ENCODE assay signal across 8 cellular contexts in genomic region chr1:23344987-23345472, GRCh38. TPM values are rescaled to one million over a fixed set of nuclear protein-coding genes. Genes with fewer than 3 reads are reported as not detected.
A peak's percentile ranks its signal among the peaks of the same experiment; 100 is the strongest.
DNase-seq lines count a peak whose midpoint lies in the region; ATAC-seq and TF ChIP-seq lines count a peak whose summit lies in the region.

No MANE protein-coding gene starts in this region.

- peak overlapping the region; percentile 100 for H3K27ac ChIP-seq in smooth muscle cell (ENCODE audit: low read depth)

- no peaks in the 10 kb centered on the region for H3K9me3 Mint-ChIP-seq in activated B cell treated with CpG ODN at 0.5 μM for 24 hours

- H3K4me2 ChIP-seq in smooth muscle cell = peak overlapping the region; percentile 90

- peaks cover 33% of the 10 kb centered on the region for H4K20me1 ChIP-seq in smooth muscle cell (ENCODE audit: low read depth)

- peaks cover 18% of the 10 kb centered on the region for H3K4me1 ChIP-seq in HAP-1
- peaks cover 33% of the 10 kb centered on the region for H3K4me1 ChIP-seq in smooth muscle cell (ENCODE audit: low read depth)

- TF ChIP-seq CTCF in AG04449 (IDR thresholded peaks at IDR 0.05; ENCODE audit: insufficient read depth, low read length, missing control alignments) (no peak), activated B cell treated with CpG ODN at 0.5 μM for 24 hours (IDR thresholded peaks at IDR 0.05) (no peak), smooth muscle cell (IDR thresholded peaks at IDR 0.05; ENCODE audit: borderline replicate concordance, insufficient read depth, poor library complexity, severe bottlenecking) (no peak)

- in situ Hi-C loops in HAP-1 (cut with MboI; ENCODE audit: low sequenced_read_pairs) = no loop called here

- peak overlapping the region; percentile 92 for H3K27ac Mint-ChIP-seq in activated B cell treated with CpG ODN at 0.5 μM for 24 hours

- H3K27me3 Mint-ChIP-seq in activated B cell treated with CpG ODN at 0.5 μM for 24 hours = no peaks in the 10 kb centered on the region

- peak overlapping the region; percentile 99 for H3K9ac ChIP-seq in smooth muscle cell (ENCODE audit: low read depth)

- no peaks in the 10 kb centered on the region for H3K9me3 ChIP-seq in HAP-1
- H3K9me3 ChIP-seq in smooth muscle cell (replicated peaks; ENCODE audit: low read depth) = no peaks in the 10 kb centered on the region

- peaks cover 3% of the 10 kb centered on the region; the same call in 1 of the 2 replicates for H3K36me3 ChIP-seq in HAP-1 (replicated peaks)
- H3K36me3 ChIP-seq in smooth muscle cell (ENCODE audit: low read depth) = no peaks in the 10 kb centered on the region

- POLR2A ChIA-PET in AG04449 (lab: Yijun Ruan, JAX) (interaction anchor here (0.8 to 1.6 kb wide), 12 partner anchors 8 to 214 kb away, joined by 3 to 30 read pairs (median 6); partner anchors contain the start of gene ASAP3), activated B cell treated with CpG ODN at 0.5 μM for 24 hours (lab: Charles Lee) (interaction anchor here (0.9 to 3.5 kb wide), 20 partner anchors 8 to 1994 kb away, joined by 3 to 136 read pairs (median 6); partner anchors contain the start of genes ASAP3, ELOA, LYPLA2 and RPL11)

- intact Hi-C loops in activated B cell treated with CpG ODN at 0.5 μM for 24 hours (cut with micrococcal nuclease) = loop anchor here (1.0 to 10.0 kb wide), 7 partner anchors 23 to 1070 kb away; partner anchors contain the start of genes ASAP3, E2F2, NIPAL3 and STPG1

- peak overlapping the region; percentile 89 for H2AFZ ChIP-seq in smooth muscle cell (ENCODE audit: low read depth)

- H3K27me3 ChIP-seq in HAP-1 (ENCODE audit: low read depth) = no peaks in the 10 kb centered on the region
- H3K27me3 ChIP-seq in smooth muscle cell (ENCODE audit: low read depth) = peaks cover 4% of the 10 kb centered on the region

- peak overlapping the region; percentile 91 for H3K4me3 Mint-ChIP-seq in activated B cell treated with CpG ODN at 0.5 μM for 24 hours

- H3K4me1 Mint-ChIP-seq in activated B cell treated with CpG ODN at 0.5 μM for 24 hours = peaks cover 41% of the 10 kb centered on the region

- peaks cover 12% of the 10 kb centered on the region for H3K36me3 Mint-ChIP-seq in activated B cell treated with CpG ODN at 0.5 μM for 24 hours (ENCODE audit: low read depth)

- 53% methylated on average over 8 of the region's 8 CpGs for WGBS in smooth muscle cell (ENCODE audit: low lambda C conversion rate)

- peak overlapping the region; percentile 57 for H3K4me3 ChIP-seq in AG04449 (ENCODE audit: low read depth, low read length)
- H3K4me3 ChIP-seq in HAP-1 = peak overlapping the region; percentile 61
- H3K4me3 ChIP-seq in smooth muscle cell = peak overlapping the region; percentile 95

- DNase-seq in AG04449 (ENCODE audit: low read depth, low spot score) = no peak
- DNase-seq in HAP-1 (ENCODE audit: low spot score in 2 of 2) = peak in 1 of 2 experiments; percentile 35
- no peak for DNase-seq in activated B cell treated with CpG ODN at 0.5 μM for 24 hours
- DNase-seq in hepatic stellate cell (ENCODE audit: low spot score) = peak; percentile 21
- DNase-seq in smooth muscle cell (lab: John Stamatoyannopoulos, UW; ENCODE audit: unreplicated experiment) = no peak
- DNase-seq in globus pallidus (ENCODE audit: low spot score) = no peak
- DNase-seq in NCI-H2029 treated with DMSO at 0.1 percent for 48 hours (lab: John Stamatoyannopoulos, UW) = no peak

- peaks cover 40% of the 10 kb centered on the region for H3K79me2 ChIP-seq in smooth muscle cell (ENCODE audit: low read depth)

- CTCF ChIA-PET in AG04449 (lab: Yijun Ruan, JAX) (interaction anchor here (1.2 to 1.8 kb wide), 2 partner anchors 13 to 17 kb away, joined by 3 to 6 read pairs; no protein-coding TSS in a partner anchor), activated B cell treated with CpG ODN at 0.5 μM for 24 hours (lab: Charles Lee) (interaction anchor here (1.3 kb wide), 2 partner anchors 17 to 59 kb away, joined by 3 to 4 read pairs; no protein-coding TSS in a partner anchor)

- H3F3A ChIP-seq in smooth muscle cell (ENCODE audit: low read depth) = peaks cover 9% of the 10 kb centered on the region

- ATAC-seq in activated B cell treated with CpG ODN at 0.5 μM for 24 hours (ENCODE audit: low read depth) = no peak
- ATAC-seq in GM18502 (IDR thresholded peaks at IDR 0.05; ENCODE audit: poor library complexity, unreplicated experiment) = no peak

RNA-seq across cellular contexts. Expression of gene HNRNPR, which starts 0.9 kb away (rescaled TPM):
- total RNA-seq in activated B cell treated with CpG ODN at 0.5 μM for 24 hours (171 and 172 TPM in 2 replicates), smooth muscle cell (99.9 and 120 TPM in 2 replicates)
- 96.3 and 104 TPM in 2 replicates for polyA plus RNA-seq in smooth muscle cell

RNA-seq across cellular contexts. Expression of gene ZNF436, which starts 24.6 kb away (rescaled TPM):
- 5.1 and 5.6 TPM in 2 replicates for total RNA-seq in activated B cell treated with CpG ODN at 0.5 μM for 24 hours
- 12.9 and 19.6 TPM in 2 replicates for total RNA-seq in smooth muscle cell
- 7.1 and 11.7 TPM in 2 replicates for polyA plus RNA-seq in smooth muscle cell
